ENCODE assay signal across 12 cellular contexts in genomic region chr11:78251083-78251699, GRCh38.
A peak's percentile ranks its signal among the peaks of the same experiment; 100 is the strongest.
DNase-seq lines count a peak whose midpoint lies in the region; ATAC-seq and TF ChIP-seq lines count a peak whose summit lies in the region.
"Had no signal": no experiment of that assay in that cellular context is flagged by ENCODE, and none has a peak within 500 bp of the region (broad histone marks: within the 10 kb centered on the region; RNA-seq: fewer than 3 reads in every experiment).

No MANE protein-coding gene starts in this region.

- no peaks in the 10 kb centered on the region for H3K36me3 ChIP-seq in osteoblast (ENCODE audit: insufficient read depth, low read length)
- no peaks in the 10 kb centered on the region for H3K36me3 ChIP-seq in WERI-Rb-1

- H4K20me1 ChIP-seq in osteoblast (ENCODE audit: insufficient read depth, low read length): no peaks in the 10 kb centered on the region

- H2AFZ ChIP-seq in osteoblast (ENCODE audit: low read length): no peak overlapping the region

- peaks cover 7% of the 10 kb centered on the region for H3K9me3 Mint-ChIP-seq in glutamatergic neuron (ENCODE audit: unreplicated experiment)

- peaks cover 20% of the 10 kb centered on the region for H3K4me1 Mint-ChIP-seq in glutamatergic neuron (ENCODE audit: low read depth, unreplicated experiment)

- H3K9me3 ChIP-seq in osteoblast (ENCODE audit: low read depth, low read length): no peaks in the 10 kb centered on the region
- no peaks in the 10 kb centered on the region for H3K9me3 ChIP-seq in WERI-Rb-1 (ENCODE audit: severe bottlenecking)

- no peaks in the 10 kb centered on the region for H3K27me3 ChIP-seq in osteoblast (ENCODE audit: insufficient read depth, low read length)
- no peaks in the 10 kb centered on the region for H3K27me3 ChIP-seq in WERI-Rb-1 (ENCODE audit: insufficient read depth, low read depth, severe bottlenecking)

- no peaks in the 10 kb centered on the region for H3K79me2 ChIP-seq in osteoblast (ENCODE audit: insufficient read depth, low read length)

- H3K27me3 Mint-ChIP-seq in glutamatergic neuron (ENCODE audit: unreplicated experiment): peaks cover 2% of the 10 kb centered on the region

- DNase-seq in AG20443 (ENCODE audit: low spot score) (peak; percentile 43), amniotic epithelial cell (ENCODE audit: low read depth) (peak; percentile 96), glutamatergic neuron (no peak), osteoblast (ENCODE audit: insufficient read length, low spot score, missing footprints) (no peak), NCI-H146 treated with DMSO at 0.1 percent for 48 hours (lab: John Stamatoyannopoulos, UW; ENCODE audit: unreplicated experiment) (no peak), WERI-Rb-1 (no peak), activated gamma-delta T cell treated with Interleukin-2 at 50 U/mL for 16 hours (no peak)
- DNase-seq: activated naive CD4-positive, alpha-beta T cell treated with anti-CD3 and anti-CD28 coated beads for 36 hours; islet precursor cell had no signal

- no peak overlapping the region for H3K4me3 ChIP-seq in osteoblast (ENCODE audit: insufficient read depth, low read length)
- H3K4me3 ChIP-seq in WERI-Rb-1 (ENCODE audit: low read depth, low read length): no peak overlapping the region
- H3K4me3 ChIP-seq: skin epidermis had no signal

- no peak overlapping the region for H3K4me3 Mint-ChIP-seq in glutamatergic neuron (ENCODE audit: unreplicated experiment)
- H3K4me3 Mint-ChIP-seq: activated naive CD4-positive, alpha-beta T cell treated with anti-CD3 and anti-CD28 coated beads for 36 hours had no signal

- peaks cover 18% of the 10 kb centered on the region for H3K4me1 ChIP-seq in osteoblast (ENCODE audit: insufficient read depth, low read length)

- no peak overlapping the region for H3K27ac ChIP-seq in osteoblast (ENCODE audit: low read depth, low read length)
- H3K27ac ChIP-seq in WERI-Rb-1: no peak overlapping the region
- H3K27ac ChIP-seq: skin epidermis had no signal

- H3K27ac Mint-ChIP-seq in glutamatergic neuron (ENCODE audit: unreplicated experiment): peak overlapping the region; percentile 1
- H3K27ac Mint-ChIP-seq: activated naive CD4-positive, alpha-beta T cell treated with anti-CD3 and anti-CD28 coated beads for 36 hours had no signal

- TF ChIP-seq CTCF in glutamatergic neuron (IDR thresholded peaks at IDR 0.05; ENCODE audit: partially characterized antibody, unreplicated experiment) (no peak), osteoblast (IDR thresholded peaks at IDR 0.05; ENCODE audit: extremely low read depth, low read depth, low read length) (no peak), WERI-Rb-1 (IDR thresholded peaks at IDR 0.05; ENCODE audit: low read depth, low read length) (no peak)

- peaks cover 11% of the 10 kb centered on the region for H3K36me3 Mint-ChIP-seq in glutamatergic neuron (ENCODE audit: unreplicated experiment)

- peak overlapping the region; percentile 27 for H3K4me2 ChIP-seq in osteoblast (ENCODE audit: insufficient read depth, low read length)

- ATAC-seq in HG02885 (IDR thresholded peaks at IDR 0.05; ENCODE audit: poor library complexity, unreplicated experiment): no peak
- ATAC-seq: SK-N-SH treated with all-trans-retinoic acid at 6 μM for 48 hours had no signal

Comparison
In these comparisons a context has a peak if more than half of its experiments do, and no peak if none do; other contexts are left out.
1. DNase-seq: peak in AG20443 (single experiment) and amniotic epithelial cell (single experiment); none in glutamatergic neuron (single experiment), osteoblast (single experiment), NCI-H146 treated with DMSO at 0.1 percent for 48 hours (single experiment), WERI-Rb-1 (single experiment) and activated gamma-delta T cell treated with Interleukin-2 at 50 U/mL for 16 hours (single experiment).